ENCODE assay signal across 1 cellular context in the genomic region with DNA sequence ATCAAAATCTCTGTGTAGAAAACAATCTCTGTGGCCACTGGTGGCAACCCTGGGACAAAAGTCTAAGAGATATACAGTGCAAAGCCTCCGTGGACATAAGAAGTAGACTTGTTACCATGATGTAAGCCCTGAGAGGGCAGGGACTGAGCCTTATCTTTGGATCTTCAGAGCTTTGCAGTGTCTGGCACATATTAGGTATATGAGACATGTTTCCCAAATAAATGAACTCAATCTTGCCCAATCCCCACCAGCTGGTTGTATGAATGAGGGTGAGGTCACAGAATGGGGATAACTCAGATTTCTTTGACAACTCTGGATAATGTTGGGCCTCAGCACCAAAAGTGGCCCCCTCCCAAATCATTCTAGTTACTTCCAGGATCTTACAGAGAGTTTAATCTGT.
TF ChIP-seq lines count a peak whose summit lies in the region.

No MANE protein-coding gene starts in this region.

TF ChIP-seq in SK-N-SH, 30 proteins besides CTCF, POLR2A, EP300 and RAD21 (continued from another document):
- TF ChIP-seq, protein P1, sequence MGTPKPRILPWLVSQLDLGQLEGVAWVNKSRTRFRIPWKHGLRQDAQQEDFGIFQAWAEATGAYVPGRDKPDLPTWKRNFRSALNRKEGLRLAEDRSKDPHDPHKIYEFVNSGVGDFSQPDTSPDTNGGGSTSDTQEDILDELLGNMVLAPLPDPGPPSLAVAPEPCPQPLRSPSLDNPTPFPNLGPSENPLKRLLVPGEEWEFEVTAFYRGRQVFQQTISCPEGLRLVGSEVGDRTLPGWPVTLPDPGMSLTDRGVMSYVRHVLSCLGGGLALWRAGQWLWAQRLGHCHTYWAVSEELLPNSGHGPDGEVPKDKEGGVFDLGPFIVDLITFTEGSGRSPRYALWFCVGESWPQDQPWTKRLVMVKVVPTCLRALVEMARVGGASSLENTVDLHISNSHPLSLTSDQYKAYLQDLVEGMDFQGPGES (IDR thresholded peaks at IDR 0.05; ENCODE audit: low read depth, low read length), result no peak
- TF ChIP-seq, protein P2, sequence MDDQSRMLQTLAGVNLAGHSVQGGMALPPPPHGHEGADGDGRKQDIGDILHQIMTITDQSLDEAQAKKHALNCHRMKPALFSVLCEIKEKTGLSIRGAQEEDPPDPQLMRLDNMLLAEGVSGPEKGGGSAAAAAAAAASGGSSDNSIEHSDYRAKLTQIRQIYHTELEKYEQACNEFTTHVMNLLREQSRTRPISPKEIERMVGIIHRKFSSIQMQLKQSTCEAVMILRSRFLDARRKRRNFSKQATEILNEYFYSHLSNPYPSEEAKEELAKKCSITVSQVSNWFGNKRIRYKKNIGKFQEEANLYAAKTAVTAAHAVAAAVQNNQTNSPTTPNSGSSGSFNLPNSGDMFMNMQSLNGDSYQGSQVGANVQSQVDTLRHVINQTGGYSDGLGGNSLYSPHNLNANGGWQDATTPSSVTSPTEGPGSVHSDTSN (IDR thresholded peaks at IDR 0.05), result peak; percentile 70
- TF ChIP-seq, protein P3, sequence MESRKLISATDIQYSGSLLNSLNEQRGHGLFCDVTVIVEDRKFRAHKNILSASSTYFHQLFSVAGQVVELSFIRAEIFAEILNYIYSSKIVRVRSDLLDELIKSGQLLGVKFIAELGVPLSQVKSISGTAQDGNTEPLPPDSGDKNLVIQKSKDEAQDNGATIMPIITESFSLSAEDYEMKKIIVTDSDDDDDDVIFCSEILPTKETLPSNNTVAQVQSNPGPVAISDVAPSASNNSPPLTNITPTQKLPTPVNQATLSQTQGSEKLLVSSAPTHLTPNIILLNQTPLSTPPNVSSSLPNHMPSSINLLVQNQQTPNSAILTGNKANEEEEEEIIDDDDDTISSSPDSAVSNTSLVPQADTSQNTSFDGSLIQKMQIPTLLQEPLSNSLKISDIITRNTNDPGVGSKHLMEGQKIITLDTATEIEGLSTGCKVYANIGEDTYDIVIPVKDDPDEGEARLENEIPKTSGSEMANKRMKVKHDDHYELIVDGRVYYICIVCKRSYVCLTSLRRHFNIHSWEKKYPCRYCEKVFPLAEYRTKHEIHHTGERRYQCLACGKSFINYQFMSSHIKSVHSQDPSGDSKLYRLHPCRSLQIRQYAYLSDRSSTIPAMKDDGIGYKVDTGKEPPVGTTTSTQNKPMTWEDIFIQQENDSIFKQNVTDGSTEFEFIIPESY (IDR thresholded peaks at IDR 0.05; ENCODE audit: borderline replicate concordance, low read depth), result no peak
- peak; percentile 81; the same call in 1 of the 2 replicates for TF ChIP-seq RXRA (IDR thresholded peaks at IDR 0.05; ENCODE audit: borderline replicate concordance, low read depth)
- TF ChIP-seq FOSL2 (IDR thresholded peaks at IDR 0.05; ENCODE audit: borderline replicate concordance, low read depth), result peak; percentile 65; the same call in 1 of the 2 replicates
- peak; percentile 23; the same call in 1 of the 2 replicates for TF ChIP-seq TAF1 (IDR thresholded peaks at IDR 0.05; ENCODE audit: borderline replicate concordance, low read depth, low read length)
